In genomic region chr10:91643700-91644099, GRCh38 we compare ENCODE assay signal across 12 cellular contexts. TPM values are rescaled to one million over a fixed set of nuclear protein-coding genes. Genes with fewer than 3 reads are reported as not detected.
DNase-seq lines count a peak whose midpoint lies in the region; ATAC-seq, FAIRE-seq and TF ChIP-seq lines count a peak whose summit lies in the region.
"Had no signal": no experiment of that assay in that cellular context is flagged by ENCODE, and none has a peak within 500 bp of the region (broad histone marks: within the 10 kb centered on the region; RNA-seq: fewer than 3 reads in every experiment).

No MANE protein-coding gene starts in this region.

- no peak overlapping the region for H3K4me2 ChIP-seq in MM.1S (ENCODE audit: low read depth, low read length)

- H3K27me3 ChIP-seq in MM.1S (replicated peaks; ENCODE audit: insufficient read depth, low read length) (no peaks in the 10 kb centered on the region), endodermal cell (ENCODE audit: control insufficient read depth, insufficient read depth, low read length, poor library complexity, severe bottlenecking) (peaks cover 7% of the 10 kb centered on the region), tibial nerve (no peaks in the 10 kb centered on the region)
- H3K27me3 ChIP-seq: colonic mucosa had no signal

- H3K9me3 ChIP-seq in MM.1S (replicated peaks; ENCODE audit: insufficient read depth, low read length) (no peaks in the 10 kb centered on the region), endodermal cell (ENCODE audit: control insufficient read depth, low read length) (no peaks in the 10 kb centered on the region), tibial nerve (no peaks in the 10 kb centered on the region)
- H3K9me3 ChIP-seq: colonic mucosa had no signal

- no peaks in the 10 kb centered on the region for H3K9me2 ChIP-seq in MM.1S (replicated peaks; ENCODE audit: insufficient read depth, low read length)

- H2AFZ ChIP-seq in MM.1S (ENCODE audit: low read length) = no peak overlapping the region

- H3K9ac ChIP-seq in MM.1S (ENCODE audit: low read length) = no peak overlapping the region
- H3K9ac ChIP-seq in endodermal cell (ENCODE audit: extremely low read depth, low read length, poor library complexity, severe bottlenecking) = no peak overlapping the region

- ATAC-seq in HG03280 (IDR thresholded peaks at IDR 0.05; ENCODE audit: unreplicated experiment) = no peak

- DNase-seq in D721Med (ENCODE audit: insufficient read length, low spot score) (no peak), MM.1S (no peak), endodermal cell (peak; percentile 80), mucosa of gallbladder (ENCODE audit: low spot score) (peak; percentile 53), tibial nerve (ENCODE audit: low spot score in 2 of 2) (no peak), HUDEP-2 (lab: John Stamatoyannopoulos, UW; ENCODE audit: unreplicated experiment in 76 of 76) (no peak)
- DNase-seq in central memory CD4-positive, alpha-beta T cell = no peak
- DNase-seq: colonic mucosa, hypothalamus, NCI-H226 had no signal

- no peaks in the 10 kb centered on the region for H3K36me3 ChIP-seq in MM.1S (replicated peaks; ENCODE audit: insufficient read depth, low read length)
- H3K36me3 ChIP-seq in endodermal cell (ENCODE audit: control insufficient read depth, insufficient read depth, low read length) = no peaks in the 10 kb centered on the region
- H3K36me3 ChIP-seq in tibial nerve = no peaks in the 10 kb centered on the region
- H3K36me3 ChIP-seq: colonic mucosa had no signal

- no peaks in the 10 kb centered on the region for H4K20me1 ChIP-seq in MM.1S (ENCODE audit: insufficient read depth, low read length)

- peaks cover 5% of the 10 kb centered on the region; the same call in 1 of the 2 replicates for H3F3A ChIP-seq in MM.1S (ENCODE audit: insufficient read depth, low read length)

- no peaks in the 10 kb centered on the region for H3K4me1 Mint-ChIP-seq in endodermal cell

- no peak overlapping the region for H3K4me3 Mint-ChIP-seq in endodermal cell
- H3K4me3 Mint-ChIP-seq: T-helper 1 cell treated with Interleukin-12 subunit alpha and Interleukin-12 subunit beta and Interleukin-4 antibody, amounts not matched to agents 30 μg/mL and 1 μg/mL, for 36 hours had no signal

- no peak overlapping the region for H3K27ac ChIP-seq in MM.1S (ENCODE audit: low read length)
- no peak overlapping the region for H3K27ac ChIP-seq in endodermal cell (ENCODE audit: low read depth, low read length)
- no peak overlapping the region for H3K27ac ChIP-seq in tibial nerve
- H3K27ac ChIP-seq: colonic mucosa had no signal

- TF ChIP-seq EP300 in tibial nerve (IDR thresholded peaks at IDR 0.05) = no peak

- H3K4me1 ChIP-seq in MM.1S (ENCODE audit: low read length) (peaks cover 19% of the 10 kb centered on the region), endodermal cell (ENCODE audit: control insufficient read depth, insufficient read depth, low read length) (no peaks in the 10 kb centered on the region), tibial nerve (no peaks in the 10 kb centered on the region)
- H3K4me1 ChIP-seq: colonic mucosa had no signal

- no peak for TF ChIP-seq POLR2A in tibial nerve (IDR thresholded peaks at IDR 0.05)

- H3K9me3 Mint-ChIP-seq in endodermal cell = no peaks in the 10 kb centered on the region
- H3K9me3 Mint-ChIP-seq: T-helper 1 cell treated with Interleukin-12 subunit alpha and Interleukin-12 subunit beta and Interleukin-4 antibody, amounts not matched to agents 30 μg/mL and 1 μg/mL, for 36 hours had no signal

- H3K27me3 Mint-ChIP-seq in endodermal cell (ENCODE audit: insufficient read depth) = peaks cover 38% of the 10 kb centered on the region

- H3K4me3 ChIP-seq in MM.1S (ENCODE audit: low read length) (no peak overlapping the region), endodermal cell (ENCODE audit: low read length) (no peak overlapping the region), tibial nerve (no peak overlapping the region)
- H3K4me3 ChIP-seq: colonic mucosa had no signal

- no peaks in the 10 kb centered on the region for H3K79me2 ChIP-seq in MM.1S (ENCODE audit: low read length)

- peak; percentile 8 for TF ChIP-seq CTCF in D721Med (IDR thresholded peaks at IDR 0.05; ENCODE audit: insufficient read depth, missing control alignments)
- 0 out of 2 replicates have a peak, but pooled peaks have one; percentile 6 for TF ChIP-seq CTCF in MM.1S (IDR thresholded peaks at IDR 0.05; ENCODE audit: low read length)
- peak; percentile 81 for TF ChIP-seq CTCF in endodermal cell (conservative IDR thresholded peaks at IDR 0.05)
- TF ChIP-seq CTCF in tibial nerve (IDR thresholded peaks at IDR 0.05) = no peak

- no peaks in the 10 kb centered on the region for H3K36me3 Mint-ChIP-seq in endodermal cell (ENCODE audit: low read depth)

- H3K27ac Mint-ChIP-seq in endodermal cell = no peak overlapping the region
- H3K27ac Mint-ChIP-seq: T-helper 1 cell treated with Interleukin-12 subunit alpha and Interleukin-12 subunit beta and Interleukin-4 antibody, amounts not matched to agents 30 μg/mL and 1 μg/mL, for 36 hours had no signal

- WGBS in endodermal cell (ENCODE audit: insufficient coverage in 1 of 2, insufficient read length in 1 of 2), 2 experiments = 83 to 90% methylated on average over 3 to 5 of the region's 5 CpGs
- 77 to 78% methylated on average over 5 of the region's 5 CpGs for WGBS in tibial nerve, 2 donors

- FAIRE-seq in D721Med (lab: Jason Lieb, UNC) = no peak

RNA-seq across cellular contexts. Expression of gene PPP1R3C, which starts 10.8 kb away (rescaled TPM):
- under 1 TPM; 0.51 to 0.91 TPM for total RNA-seq in endodermal cell
- polyA plus RNA-seq in endodermal cell (2013, experiment 1 of 2) = 1.0 TPM
- polyA plus RNA-seq in endodermal cell (2013, experiment 2 of 2) = 0.95 TPM
- total RNA-seq in mucosa of gallbladder = 47.6 TPM
- 1 to 10 TPM; 3.3 to 8.7 (median 3.7) TPM for total RNA-seq in tibial nerve

Comparison
In these comparisons a context has a peak if more than half of its experiments do, and no peak if none do; other contexts are left out.
1. DNase-seq: peak in endodermal cell (single experiment) and mucosa of gallbladder (single experiment); none in D721Med (single experiment), MM.1S (single experiment), central memory CD4-positive, alpha-beta T cell (single experiment), tibial nerve (0 of 2) and HUDEP-2 (0 of 76).
2. CTCF ChIP-seq: peak in D721Med (single experiment), MM.1S (single experiment) and endodermal cell (single experiment); none in tibial nerve (0 of 5).